ENCODE assay signal across 19 cellular contexts in genomic region chr10:7003821-7004220, GRCh38.
DNase-seq lines count a peak whose midpoint lies in the region; ATAC-seq, FAIRE-seq and TF ChIP-seq lines count a peak whose summit lies in the region.
"Had no signal": no experiment of that assay in that cellular context is flagged by ENCODE, and none has a peak within 500 bp of the region (broad histone marks: within the 10 kb centered on the region; RNA-seq: fewer than 3 reads in every experiment).

No MANE protein-coding gene starts in this region.

- no peak overlapping the region for H4K12ac ChIP-seq in trophoblast cell (ENCODE audit: low read depth, low read length)

- peak; percentile 49 for ATAC-seq in central memory CD8-positive, alpha-beta T cell (replicated peaks; ENCODE audit: extremely low read depth, poor library complexity, severe bottlenecking)
- ATAC-seq in HG02642 (IDR thresholded peaks at IDR 0.05; ENCODE audit: poor library complexity, unreplicated experiment) = no peak

- H3K23ac ChIP-seq in trophoblast cell (ENCODE audit: low read length) = no peak overlapping the region

- H3K4me2 ChIP-seq in trophoblast cell (ENCODE audit: low read length) = no peak overlapping the region
- H3K4me2 ChIP-seq: BLaER1 treated with 17β-estradiol and CSF1 and Interleukin-3, amounts not matched to agents 10 nM and 100 nM; KMS-11 had no signal

- FAIRE-seq in GM12891 (lab: Jason Lieb, UNC) = no peak
- FAIRE-seq: GM18507 had no signal

- H2BK12ac ChIP-seq in trophoblast cell (ENCODE audit: low read length) = no peak overlapping the region

- no peaks in the 10 kb centered on the region for H3K4me1 ChIP-seq in trophoblast cell (ENCODE audit: control insufficient read depth in 1 of 2, insufficient read depth in 2 of 2, low read length in 2 of 2)

- H3K4me1 Mint-ChIP-seq in central memory CD8-positive, alpha-beta T cell = peaks cover 29% of the 10 kb centered on the region
- H3K4me1 Mint-ChIP-seq: IgD-negative memory B cell had no signal

- H3K27me3 Mint-ChIP-seq in central memory CD8-positive, alpha-beta T cell = no peaks in the 10 kb centered on the region
- H3K27me3 Mint-ChIP-seq: CD4-positive, alpha-beta T cell had no signal

- no peaks in the 10 kb centered on the region for H3K36me3 Mint-ChIP-seq in central memory CD8-positive, alpha-beta T cell (ENCODE audit: insufficient read depth)
- H3K36me3 Mint-ChIP-seq: IgD-negative memory B cell had no signal

- no peak for TF ChIP-seq POLR2A in GM12891 (IDR thresholded peaks at IDR 0.05; ENCODE audit: low read depth, low read length)

- no peak overlapping the region for H3K27ac Mint-ChIP-seq in central memory CD8-positive, alpha-beta T cell (ENCODE audit: low read depth)
- H3K27ac Mint-ChIP-seq: CD4-positive, alpha-beta T cell; HFFc6; IgD-negative memory B cell had no signal

- no peak overlapping the region for H3K18ac ChIP-seq in trophoblast cell (ENCODE audit: low read length)

- H3K14ac ChIP-seq in trophoblast cell (ENCODE audit: low read length) = no peak overlapping the region

- H3K27ac ChIP-seq in KOPT-K1 (ENCODE audit: low read depth, low read length, poor library complexity, severe bottlenecking) (peak overlapping the region; percentile 11), trophoblast cell (ENCODE audit: low read depth, low read length) (no peak overlapping the region)
- H3K27ac ChIP-seq: BLaER1 treated with 17β-estradiol and CSF1 and Interleukin-3, amounts not matched to agents 10 nM and 100 nM; KMS-11 had no signal

- no peak overlapping the region for H2BK5ac ChIP-seq in trophoblast cell (ENCODE audit: low read depth, low read length, poor library complexity)

- no peak overlapping the region for H2AK5ac ChIP-seq in trophoblast cell (ENCODE audit: low read length)

- peak; percentile 43 for DNase-seq in GDM1 (lab: John Stamatoyannopoulos, UW)
- no peak for DNase-seq in central memory CD8-positive, alpha-beta T cell (ENCODE audit: low spot score in 2 of 2)
- no peak for DNase-seq in trophoblast cell
- no peak for DNase-seq in DMS153 treated with DMSO at 0.1 percent for 48 hours (lab: John Stamatoyannopoulos, UW; ENCODE audit: unreplicated experiment)
- no peak for DNase-seq in DMS153 (lab: John Stamatoyannopoulos, UW)
- DNase-seq in GM12891 (ENCODE audit: insufficient read length, low spot score) = no peak
- DNase-seq: ACHN; Calu3; CD4-positive, alpha-beta T cell; DMS 273 treated with DMSO at 0.1 percent for 48 hours; GOT3; HCEC 1CT; HFFc6 had no signal

- H3K4me3 Mint-ChIP-seq in central memory CD8-positive, alpha-beta T cell = no peak overlapping the region
- H3K4me3 Mint-ChIP-seq: CD4-positive, alpha-beta T cell; HFFc6; IgD-negative memory B cell had no signal

- no peak overlapping the region for H3K4me3 ChIP-seq in trophoblast cell (ENCODE audit: low read depth, low read length)
- H3K4me3 ChIP-seq: BLaER1 treated with 17β-estradiol and CSF1 and Interleukin-3, amounts not matched to agents 10 nM and 100 nM had no signal

- H4K91ac ChIP-seq in trophoblast cell (ENCODE audit: low read depth, low read length) = no peak overlapping the region

- no peak overlapping the region for H4K8ac ChIP-seq in trophoblast cell (ENCODE audit: low read depth, low read length)

- no peaks in the 10 kb centered on the region for H3K27me3 ChIP-seq in trophoblast cell (ENCODE audit: insufficient read depth, low read length)
- H3K27me3 ChIP-seq: BLaER1 treated with 17β-estradiol and CSF1 and Interleukin-3, amounts not matched to agents 10 nM and 100 nM had no signal

- no peak overlapping the region for H2AFZ ChIP-seq in trophoblast cell (ENCODE audit: insufficient read depth, low read length, poor library complexity)

- peak overlapping the region; percentile 18 for H3K9ac ChIP-seq in trophoblast cell (ENCODE audit: low read length)
- H3K9ac ChIP-seq: BLaER1 treated with 17β-estradiol and CSF1 and Interleukin-3, amounts not matched to agents 10 nM and 100 nM; KMS-11 had no signal

- no peaks in the 10 kb centered on the region for H3K36me3 ChIP-seq in KOPT-K1 (ENCODE audit: insufficient read depth, low read length)
- no peaks in the 10 kb centered on the region for H3K36me3 ChIP-seq in trophoblast cell (ENCODE audit: control insufficient read depth in 1 of 2, insufficient read depth in 2 of 2, low read length in 2 of 2)
- H3K36me3 ChIP-seq: BLaER1 treated with 17β-estradiol and CSF1 and Interleukin-3, amounts not matched to agents 10 nM and 100 nM had no signal

- no peaks in the 10 kb centered on the region for H3K9me3 Mint-ChIP-seq in central memory CD8-positive, alpha-beta T cell
- H3K9me3 Mint-ChIP-seq: CD4-positive, alpha-beta T cell; IgD-negative memory B cell had no signal

- no peaks in the 10 kb centered on the region for H3K79me2 ChIP-seq in trophoblast cell (ENCODE audit: control insufficient read depth, insufficient read depth, low read length, poor library complexity)

- no peak overlapping the region for H2BK120ac ChIP-seq in trophoblast cell (ENCODE audit: insufficient read depth, low read length, poor library complexity)

- WGBS in trophoblast cell (ENCODE audit: extremely low coverage, insufficient coverage, insufficient read length) = no CpG with 5 or more reads among the region's 4 CpGs

- H3K4ac ChIP-seq in trophoblast cell (ENCODE audit: low read depth, low read length) = no peak overlapping the region

- no peaks in the 10 kb centered on the region for H3K79me1 ChIP-seq in trophoblast cell (ENCODE audit: low read length)

- H3K9me3 ChIP-seq in KOPT-K1 (ENCODE audit: insufficient read depth, low read length, poor library complexity, severe bottlenecking) = no peaks in the 10 kb centered on the region
- peaks cover 3% of the 10 kb centered on the region for H3K9me3 ChIP-seq in trophoblast cell (ENCODE audit: insufficient read depth, low read depth, low read length)

TF ChIP-seq in GM12891, 5 proteins besides CTCF, POLR2A, EP300 and RAD21:
- TF ChIP-seq POLR2AphosphoS5 (IDR thresholded peaks at IDR 0.05; ENCODE audit: low read depth, low read length) (no peak), TAF1 (IDR thresholded peaks at IDR 0.05; ENCODE audit: low read depth, low read length) (no peak), POU2F2 (IDR thresholded peaks at IDR 0.05; ENCODE audit: low read depth, low read length) (no peak), PAX5 (IDR thresholded peaks at IDR 0.05; ENCODE audit: insufficient read depth, low read length, severe bottlenecking) (no peak), SPI1 (IDR thresholded peaks at IDR 0.05; ENCODE audit: low read depth, low read length) (no peak)
